Comparison of ENCODE assay signal across 18 cellular contexts in genomic region chr14:74820288-74820687, GRCh38. TPM values are rescaled to one million over a fixed set of nuclear protein-coding genes. Genes with fewer than 3 reads are reported as not detected.
DNase-seq lines count a peak whose midpoint lies in the region; ATAC-seq, FAIRE-seq and TF ChIP-seq lines count a peak whose summit lies in the region.
"Had no signal": no experiment of that assay in that cellular context is flagged by ENCODE, and none has a peak within 500 bp of the region (broad histone marks: within the 10 kb centered on the region; RNA-seq: fewer than 3 reads in every experiment).

No MANE protein-coding gene starts in this region.

- H3K9me2 ChIP-seq in hepatocyte (replicated peaks; ENCODE audit: insufficient read depth): no peaks in the 10 kb centered on the region

- H3K36me3 ChIP-seq in hepatocyte (replicated peaks; ENCODE audit: insufficient read depth, low read depth): no peaks in the 10 kb centered on the region

- peaks cover 5% of the 10 kb centered on the region for H3K4me1 Mint-ChIP-seq in activated T-cell treated with anti-CD3 and anti-CD28 coated beads, Interleukin-2, amount 50 U/mL, for 72 hours (ENCODE audit: low read depth)
- peaks cover 6% of the 10 kb centered on the region for H3K4me1 Mint-ChIP-seq in stimulated activated memory B cell treated with anti-CD40 and anti-IgM and Interleukin-4, amounts not matched to agents 10 μg/mL and 1 μg/mL and 100 μg/mL, for 72 hours

- DNase-seq in activated T-cell treated with anti-CD3 and anti-CD28 coated beads, Interleukin-2, amount 50 U/mL, for 72 hours: no peak
- DNase-seq in activated T-cell treated with anti-CD3 and anti-CD28 coated beads, Interleukin-2, amount 50 U/mL, for 1 hour: no peak
- DNase-seq in HTR-8/SVneo (ENCODE audit: insufficient read length, low spot score) (no peak), hepatocyte (ENCODE audit: low spot score) (no peak), GM12891 (ENCODE audit: insufficient read length, low spot score) (no peak), cerebellum (ENCODE audit: low spot score) (no peak)
- DNase-seq: 8988T; AML-193; Caco-2; CD8-positive, alpha-beta memory T cell; DND-41; GDM1; HCEC 1CT; IMR-90 had no signal

- H3K4me1 ChIP-seq in hepatocyte (ENCODE audit: insufficient read depth): peaks cover 5% of the 10 kb centered on the region
- H3K4me1 ChIP-seq: BLaER1, Caco-2 had no signal

- H3K4me2 ChIP-seq in hepatocyte: no peak overlapping the region
- H3K4me2 ChIP-seq: BLaER1 had no signal

- no peak overlapping the region for H3K4me3 Mint-ChIP-seq in activated T-cell treated with anti-CD3 and anti-CD28 coated beads, Interleukin-2, amount 50 U/mL, for 72 hours
- no peak overlapping the region for H3K4me3 Mint-ChIP-seq in stimulated activated memory B cell treated with anti-CD40 and anti-IgM and Interleukin-4, amounts not matched to agents 10 μg/mL and 1 μg/mL and 100 μg/mL, for 72 hours
- H3K4me3 Mint-ChIP-seq: CD8-positive, alpha-beta memory T cell had no signal

- peak overlapping the region; percentile 67 for H3K27ac Mint-ChIP-seq in activated T-cell treated with anti-CD3 and anti-CD28 coated beads, Interleukin-2, amount 50 U/mL, for 72 hours
- H3K27ac Mint-ChIP-seq in stimulated activated memory B cell treated with anti-CD40 and anti-IgM and Interleukin-4, amounts not matched to agents 10 μg/mL and 1 μg/mL and 100 μg/mL, for 72 hours: peak overlapping the region; percentile 57

- peak overlapping the region; percentile 64 for H3K27ac ChIP-seq in hepatocyte
- H3K27ac ChIP-seq: BLaER1, HL-60 had no signal

- no peaks in the 10 kb centered on the region for H4K20me1 ChIP-seq in hepatocyte (ENCODE audit: insufficient read depth, poor library complexity, severe bottlenecking)

- no peaks in the 10 kb centered on the region for H3K27me3 ChIP-seq in hepatocyte
- H3K27me3 ChIP-seq: BLaER1 had no signal

- FAIRE-seq in HTR-8/SVneo (lab: Jason Lieb, UNC) (peak; percentile 62), GM12891 (lab: Jason Lieb, UNC) (no peak)
- FAIRE-seq: H1 had no signal

- no peak for ATAC-seq in activated T-cell treated with anti-CD3 and anti-CD28 coated beads, Interleukin-2, amount 50 U/mL, for 72 hours (replicated peaks in 1 of 2)
- no peak for ATAC-seq in stimulated activated memory B cell treated with anti-CD40 and anti-IgM and Interleukin-4, amounts not matched to agents 10 μg/mL and 1 μg/mL and 100 μg/mL, for 72 hours

- H3K4me3 ChIP-seq in hepatocyte: no peak overlapping the region
- H3K4me3 ChIP-seq: BLaER1 had no signal

- peaks cover 8 to 35% of the 10 kb centered on the region in 2 donors for H3K36me3 Mint-ChIP-seq in activated T-cell treated with anti-CD3 and anti-CD28 coated beads, Interleukin-2, amount 50 U/mL, for 72 hours (ENCODE audit: insufficient read depth in 2 of 2)
- peaks cover 53% of the 10 kb centered on the region for H3K36me3 Mint-ChIP-seq in stimulated activated memory B cell treated with anti-CD40 and anti-IgM and Interleukin-4, amounts not matched to agents 10 μg/mL and 1 μg/mL and 100 μg/mL, for 72 hours

- H3K27me3 Mint-ChIP-seq in activated T-cell treated with anti-CD3 and anti-CD28 coated beads, Interleukin-2, amount 50 U/mL, for 72 hours (ENCODE audit: low read depth): no peaks in the 10 kb centered on the region
- H3K27me3 Mint-ChIP-seq in stimulated activated memory B cell treated with anti-CD40 and anti-IgM and Interleukin-4, amounts not matched to agents 10 μg/mL and 1 μg/mL and 100 μg/mL, for 72 hours: no peaks in the 10 kb centered on the region
- H3K27me3 Mint-ChIP-seq: CD8-positive, alpha-beta memory T cell had no signal

- no peak for TF ChIP-seq CTCF in hepatocyte (IDR thresholded peaks at IDR 0.05; ENCODE audit: poor library complexity)

- 89% methylated on average over 5 of the region's 5 CpGs for WGBS in hepatocyte (ENCODE audit: low lambda C conversion rate, missing lambda C conversion rate)

- no peak for TF ChIP-seq POLR2A in GM12891 (IDR thresholded peaks at IDR 0.05; ENCODE audit: low read depth, low read length)

- H2AFZ ChIP-seq in hepatocyte: no peak overlapping the region

- H3K79me2 ChIP-seq in hepatocyte: no peaks in the 10 kb centered on the region

- no peaks in the 10 kb centered on the region for H3K9me3 ChIP-seq in hepatocyte (ENCODE audit: low read depth)
- H3K9me3 ChIP-seq: BLaER1, Caco-2 had no signal

- H3K9me3 Mint-ChIP-seq in activated T-cell treated with anti-CD3 and anti-CD28 coated beads, Interleukin-2, amount 50 U/mL, for 72 hours: no peaks in the 10 kb centered on the region
- no peaks in the 10 kb centered on the region for H3K9me3 Mint-ChIP-seq in stimulated activated memory B cell treated with anti-CD40 and anti-IgM and Interleukin-4, amounts not matched to agents 10 μg/mL and 1 μg/mL and 100 μg/mL, for 72 hours
- H3K9me3 Mint-ChIP-seq: CD8-positive, alpha-beta memory T cell had no signal

TF ChIP-seq in GM12891, 5 proteins besides CTCF, POLR2A, EP300 and RAD21:
- no peak for TF ChIP-seq TAF1 (IDR thresholded peaks at IDR 0.05; ENCODE audit: low read depth, low read length)
- TF ChIP-seq SPI1 (IDR thresholded peaks at IDR 0.05; ENCODE audit: low read depth, low read length): no peak
- TF ChIP-seq POLR2AphosphoS5 (IDR thresholded peaks at IDR 0.05; ENCODE audit: low read depth, low read length): no peak
- TF ChIP-seq PAX5 (IDR thresholded peaks at IDR 0.05; ENCODE audit: insufficient read depth, low read length, severe bottlenecking): no peak
- no peak for TF ChIP-seq POU2F2 (IDR thresholded peaks at IDR 0.05; ENCODE audit: low read depth, low read length)

RNA-seq across cellular contexts. Expression of gene PROX2, which starts 55.7 kb away (rescaled TPM):
- under 1 TPM; 0.23 to 0.29 TPM for total RNA-seq in activated T-cell treated with anti-CD3 and anti-CD28 coated beads, Interleukin-2, amount 50 U/mL, for 72 hours
- total RNA-seq in hepatocyte: not detected in 2 replicates
- 0.50 TPM in 1 of 2 replicates, not detected in the other for polyA plus RNA-seq in hepatocyte
- 0.23 TPM for polyA plus RNA-seq in GM12891 (2012; ENCODE audit: low read depth, missing spikeins)
- not detected for total RNA-seq in cerebellum
- total RNA-seq: Caco-2, H1, IMR-90 had no signal
- polyA plus RNA-seq: CD8-positive, alpha-beta memory T cell; IMR-90 had no signal

RNA-seq across cellular contexts. Expression of gene YLPM1, which starts 57.2 kb away (rescaled TPM):
- total RNA-seq in activated T-cell treated with anti-CD3 and anti-CD28 coated beads, Interleukin-2, amount 50 U/mL, for 72 hours: 10 to 100 TPM; 62.6 to 67.1 TPM
- total RNA-seq in hepatocyte (31.5 and 44.8 TPM in 2 replicates), cerebellum (150 TPM)
- 20.2 and 21.2 TPM in 2 replicates for polyA plus RNA-seq in hepatocyte
- polyA plus RNA-seq in GM12891 (2012; ENCODE audit: low read depth, missing spikeins): 22.5 TPM
